Comparison of ENCODE assay signal across 2 cellular contexts in genomic region chr3:156171517-156172267, GRCh38.
TF ChIP-seq lines count a peak whose summit lies in the region.

No MANE protein-coding gene starts in this region.

TF ChIP-seq in HEK293, 187 proteins besides CTCF, POLR2A, EP300 and RAD21 (continued from another document and continues in another):
- TF ChIP-seq ZNF600 (tag by site-specific recombination; IDR thresholded peaks at IDR 0.05) (no peak), BCL11A (tag by site-specific recombination; IDR thresholded peaks at IDR 0.05; ENCODE audit: low read depth) (no peak), ATF2 (tag by site-specific recombination; IDR thresholded peaks at IDR 0.05; ENCODE audit: low read depth) (no peak), ZBTB44 (tag by site-specific recombination; IDR thresholded peaks at IDR 0.05) (peak; percentile 87; the same call in 1 of the 2 replicates), ZNF24 (tag by site-specific recombination; IDR thresholded peaks at IDR 0.05) (no peak), MZF1 (tag by site-specific recombination; IDR thresholded peaks at IDR 0.05; ENCODE audit: borderline replicate concordance) (peak; percentile 40; the same call in 1 of the 2 replicates), ZNF549 (tag by site-specific recombination; IDR thresholded peaks at IDR 0.05) (peak; percentile 86), ZNF544 (tag by site-specific recombination; IDR thresholded peaks at IDR 0.05) (peak; percentile 86; the same call in 1 of the 2 replicates), ZNF449 (tag by site-specific recombination; IDR thresholded peaks at IDR 0.05) (no peak), ZNF391 (tag by site-specific recombination; IDR thresholded peaks at IDR 0.05; ENCODE audit: borderline replicate concordance, low read depth) (no peak), SP3 (tag by site-specific recombination; IDR thresholded peaks at IDR 0.05) (no peak), ZNF501 (tag by site-specific recombination; IDR thresholded peaks at IDR 0.05) (no peak), PRDM6 (tag by site-specific recombination; IDR thresholded peaks at IDR 0.05) (0 out of 2 replicates have a peak, but pooled peaks have one; percentile 47), BCL6B (tag by site-specific recombination; IDR thresholded peaks at IDR 0.05) (peak; percentile 85), MEIS1 (CRISPR knock-in tag; IDR thresholded peaks at IDR 0.05; ENCODE audit: borderline replicate concordance) (no peak), ZNF398 (tag by site-specific recombination; IDR thresholded peaks at IDR 0.05) (0 out of 2 replicates have a peak, but pooled peaks have one; percentile 13), ZNF350 (tag by site-specific recombination; IDR thresholded peaks at IDR 0.05) (peak; percentile 93), ZNF132 (tag by site-specific recombination; IDR thresholded peaks at IDR 0.05; ENCODE audit: borderline replicate concordance) (peak; percentile 62; the same call in 1 of the 2 replicates), ZNF184 (tag by site-specific recombination; IDR thresholded peaks at IDR 0.05) (peak; percentile 92)

TF ChIP-seq in K562, 482 proteins besides CTCF, POLR2A, EP300 and RAD21 (continued from another document):
- peak; percentile 99 for TF ChIP-seq NFIC (IDR thresholded peaks at IDR 0.05)
- peak; percentile 73 for TF ChIP-seq SMAD1 (IDR thresholded peaks at IDR 0.05; ENCODE audit: low read depth, low read length, partially characterized antibody)
- TF ChIP-seq EGR1 (conservative IDR thresholded peaks at IDR 0.05): no peak
TF ChIP-seq in K562: peak in this region for 3.
